Comparison of ENCODE assay signal across 13 cellular contexts in genomic region chr4:142407569-142407968, GRCh38.
DNase-seq lines count a peak whose midpoint lies in the region; ATAC-seq and TF ChIP-seq lines count a peak whose summit lies in the region.
"Had no signal": no experiment of that assay in that cellular context is flagged by ENCODE, and none has a peak within 500 bp of the region (broad histone marks: within the 10 kb centered on the region; RNA-seq: fewer than 3 reads in every experiment).

No MANE protein-coding gene starts in this region.

- H3K27me3 ChIP-seq in breast epithelium (no peaks in the 10 kb centered on the region), thymus (ENCODE audit: control insufficient read depth, insufficient read depth) (no peaks in the 10 kb centered on the region), right atrium auricular region (no peaks in the 10 kb centered on the region)

- CTCF ChIA-PET in MCF 10A (lab: Yijun Ruan, JAX), result interaction anchor here (0.7 to 3.2 kb wide), 2 partner anchors 20 to 54 kb away, joined by 4 to 18 read pairs; no protein-coding TSS in a partner anchor
- CTCF ChIA-PET in activated CD8-positive, alpha-beta T cell treated with anti-CD3 and anti-CD28 coated beads, Interleukin-2, amount 10 ng/mL, durations not matched to agents 7 days and 5 days (lab: Charles Lee), result interaction anchor here (0.7 to 13.6 kb wide), 11 partner anchors 9 to 281 kb away, joined by 3 to 157 read pairs (median 5); no protein-coding TSS in a partner anchor

- no peak for TF ChIP-seq POLR2A in breast epithelium (IDR thresholded peaks at IDR 0.05)

- no peaks in the 10 kb centered on the region for H3K27me3 Mint-ChIP-seq in MCF 10A (ENCODE audit: insufficient read depth, unreplicated experiment)
- no peaks in the 10 kb centered on the region for H3K27me3 Mint-ChIP-seq in activated CD8-positive, alpha-beta T cell treated with anti-CD3 and anti-CD28 coated beads, Interleukin-2, amount 10 ng/mL, durations not matched to agents 7 days and 5 days (ENCODE audit: low read depth)

- H3K4me3 ChIP-seq in breast epithelium (no peak overlapping the region), foreskin fibroblast (ENCODE audit: low read depth in 1 of 2, low read length in 2 of 2) (no peak overlapping the region), thymus (ENCODE audit: low read length) (no peak overlapping the region), right atrium auricular region (no peak overlapping the region)
- H3K4me3 ChIP-seq: coronary artery had no signal

- BruUV-seq in MCF 10A (replicated peaks; lab: Mats Ljungman, UMichigan), result no TSS peak

- no peak for ATAC-seq in activated CD8-positive, alpha-beta T cell treated with anti-CD3 and anti-CD28 coated beads, Interleukin-2, amount 10 ng/mL, durations not matched to agents 7 days and 5 days
- ATAC-seq in HG02870 (IDR thresholded peaks at IDR 0.05; ENCODE audit: unreplicated experiment), result no peak
- ATAC-seq: left lobe of liver had no signal

- H3K4me1 Mint-ChIP-seq in MCF 10A (ENCODE audit: insufficient read depth, unreplicated experiment), result peaks cover 31% of the 10 kb centered on the region
- peaks cover 58% of the 10 kb centered on the region for H3K4me1 Mint-ChIP-seq in activated CD8-positive, alpha-beta T cell treated with anti-CD3 and anti-CD28 coated beads, Interleukin-2, amount 10 ng/mL, durations not matched to agents 7 days and 5 days (ENCODE audit: low read depth)

- intact Hi-C loops in MCF 10A (cut with micrococcal nuclease) (loop anchor here (5.0 kb wide), 2 partner anchors 35 to 55 kb away; no protein-coding TSS in a partner anchor), breast epithelium (cut with DNase I; ENCODE audit: low total_unique reads) (no loop called here)

- 80% methylated on average over 2 of the region's 2 CpGs for WGBS in thymus

- H3K27ac ChIP-seq in breast epithelium (no peak overlapping the region), thymus (ENCODE audit: low read depth) (peak overlapping the region; percentile 52), right atrium auricular region (no peak overlapping the region)
- H3K27ac ChIP-seq: C4-2B had no signal

- no peaks in the 10 kb centered on the region for H3K9me3 Mint-ChIP-seq in MCF 10A (ENCODE audit: unreplicated experiment)
- H3K9me3 Mint-ChIP-seq in activated CD8-positive, alpha-beta T cell treated with anti-CD3 and anti-CD28 coated beads, Interleukin-2, amount 10 ng/mL, durations not matched to agents 7 days and 5 days (ENCODE audit: insufficient read depth), result no peaks in the 10 kb centered on the region

- peaks cover 0 to 16% of the 10 kb centered on the region in 2 donors for H3K4me1 ChIP-seq in breast epithelium
- peaks cover 20% of the 10 kb centered on the region for H3K4me1 ChIP-seq in thymus (ENCODE audit: control insufficient read depth, insufficient read depth, low read length)
- H3K4me1 ChIP-seq in right atrium auricular region, result peaks cover 0 to 24% of the 10 kb centered on the region in 2 donors

- TF ChIP-seq CTCF in MCF 10A (IDR thresholded peaks at IDR 0.05; ENCODE audit: unreplicated experiment), result no peak
- no peak for TF ChIP-seq CTCF in breast epithelium (IDR thresholded peaks at IDR 0.05)
- TF ChIP-seq CTCF in foreskin fibroblast (IDR thresholded peaks at IDR 0.05; ENCODE audit: low read depth, low read length), result no peak
- no peak for TF ChIP-seq CTCF in right atrium auricular region (IDR thresholded peaks at IDR 0.05)

- DNase-seq in MCF 10A (ENCODE audit: unreplicated experiment) (peak; percentile 53), breast epithelium (ENCODE audit: low spot score in 2 of 2) (no peak), foreskin fibroblast (peak; percentile 30 to 61), dedifferentiated amniotic fluid mesenchymal stem cell (ENCODE audit: extremely low spot score) (no peak), right atrium auricular region (ENCODE audit: low spot score) (no peak)
- DNase-seq in activated CD8-positive, alpha-beta T cell treated with anti-CD3 and anti-CD28 coated beads, Interleukin-2, amount 10 ng/mL, durations not matched to agents 7 days and 5 days, result no peak
- DNase-seq: NCI-H345, occipital lobe had no signal

- H3K27ac Mint-ChIP-seq in MCF 10A (ENCODE audit: low read depth, unreplicated experiment), result peak overlapping the region; percentile 84
- peak overlapping the region; percentile 97 for H3K27ac Mint-ChIP-seq in activated CD8-positive, alpha-beta T cell treated with anti-CD3 and anti-CD28 coated beads, Interleukin-2, amount 10 ng/mL, durations not matched to agents 7 days and 5 days

- H3K36me3 ChIP-seq in breast epithelium (no peaks in the 10 kb centered on the region), thymus (ENCODE audit: control insufficient read depth, insufficient read depth) (no peaks in the 10 kb centered on the region), right atrium auricular region (no peaks in the 10 kb centered on the region)

- no peaks in the 10 kb centered on the region for H3K36me3 Mint-ChIP-seq in MCF 10A (ENCODE audit: insufficient read depth, unreplicated experiment)
- peaks cover 9% of the 10 kb centered on the region for H3K36me3 Mint-ChIP-seq in activated CD8-positive, alpha-beta T cell treated with anti-CD3 and anti-CD28 coated beads, Interleukin-2, amount 10 ng/mL, durations not matched to agents 7 days and 5 days (ENCODE audit: low read depth)

- H3K9me3 ChIP-seq in breast epithelium (no peaks in the 10 kb centered on the region), thymus (ENCODE audit: control insufficient read depth) (no peaks in the 10 kb centered on the region), right atrium auricular region (no peaks in the 10 kb centered on the region)

- H3K4me3 Mint-ChIP-seq in MCF 10A (ENCODE audit: unreplicated experiment), result peak overlapping the region; percentile 80
- peak overlapping the region; percentile 92 for H3K4me3 Mint-ChIP-seq in activated CD8-positive, alpha-beta T cell treated with anti-CD3 and anti-CD28 coated beads, Interleukin-2, amount 10 ng/mL, durations not matched to agents 7 days and 5 days

- POLR2A ChIA-PET in MCF 10A (lab: Yijun Ruan, JAX), result interaction anchor here (0.6 to 6.8 kb wide), 14 partner anchors 8 to 370 kb away, joined by 3 to 30 read pairs (median 5); no protein-coding TSS in a partner anchor
- POLR2A ChIA-PET in activated CD8-positive, alpha-beta T cell treated with anti-CD3 and anti-CD28 coated beads, Interleukin-2, amount 10 ng/mL, durations not matched to agents 7 days and 5 days (lab: Charles Lee), result interaction anchor here (1.2 to 7.7 kb wide), 5 partner anchors 9 to 296 kb away, joined by 6 to 106 read pairs (median 8); no protein-coding TSS in a partner anchor

Comparison
In these comparisons a context has a peak if more than half of its experiments do, and no peak if none do; other contexts are left out.
1. DNase-seq: peak in MCF 10A (single experiment) and foreskin fibroblast (2 of 2); none in breast epithelium (0 of 2), activated CD8-positive, alpha-beta T cell treated with anti-CD3 and anti-CD28 coated beads, Interleukin-2, amount 10 ng/mL, durations not matched to agents 7 days and 5 days (single experiment), dedifferentiated amniotic fluid mesenchymal stem cell (single experiment) and right atrium auricular region (single experiment).